1 cellular context compared by ENCODE assay signal in the genomic region with DNA sequence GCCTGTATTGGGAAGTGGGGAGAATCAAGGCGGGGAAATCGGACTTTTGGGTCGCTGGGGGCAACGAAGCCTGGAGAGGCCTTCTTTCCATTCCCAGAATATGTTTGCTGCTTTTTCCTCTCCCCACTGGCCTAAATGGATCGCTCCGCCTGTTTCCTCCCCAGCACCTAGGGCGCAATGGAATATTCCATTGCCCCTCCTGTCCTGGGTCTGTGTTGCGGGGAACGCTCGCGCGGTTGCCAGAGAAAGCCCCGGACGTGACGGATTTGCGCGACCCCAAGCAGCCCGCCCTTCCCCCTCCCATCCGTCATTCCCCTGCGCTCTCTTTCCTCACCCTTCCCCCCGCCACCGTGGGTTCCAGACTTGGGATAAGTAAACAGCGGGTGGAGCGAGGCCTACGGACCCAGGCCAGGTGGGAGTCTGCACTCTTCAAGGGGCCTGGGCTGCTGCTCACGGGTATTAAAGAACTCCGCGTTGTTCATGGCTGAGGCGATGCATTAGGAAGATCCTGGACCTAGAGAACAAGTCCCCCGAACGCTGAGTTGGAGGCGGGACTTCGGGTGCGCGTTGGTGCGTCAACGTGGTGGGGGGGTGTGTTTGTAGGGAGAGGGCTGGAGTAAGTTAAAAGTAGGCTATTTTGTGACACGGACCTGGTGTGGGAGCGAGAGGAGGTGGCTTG.
A peak's percentile ranks its signal among the peaks of the same experiment; 100 is the strongest.
TF ChIP-seq lines count a peak whose summit lies in the region.

A gene with protein sequence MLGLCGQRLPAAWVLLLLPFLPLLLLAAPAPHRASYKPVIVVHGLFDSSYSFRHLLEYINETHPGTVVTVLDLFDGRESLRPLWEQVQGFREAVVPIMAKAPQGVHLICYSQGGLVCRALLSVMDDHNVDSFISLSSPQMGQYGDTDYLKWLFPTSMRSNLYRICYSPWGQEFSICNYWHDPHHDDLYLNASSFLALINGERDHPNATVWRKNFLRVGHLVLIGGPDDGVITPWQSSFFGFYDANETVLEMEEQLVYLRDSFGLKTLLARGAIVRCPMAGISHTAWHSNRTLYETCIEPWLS (plus strand): TSS at position 307 of the 679 bp plus-strand sequence. CDS start 454 bp downstream, outside the sequence.

TF ChIP-seq in K562, 482 proteins besides CTCF, POLR2A, EP300 and RAD21 (continued from another document and continues in another):
- TF ChIP-seq ARID3B (CRISPR knock-in tag; IDR thresholded peaks at IDR 0.05; ENCODE audit: borderline replicate concordance) = no peak
- peak; percentile 98 for TF ChIP-seq MTA1 (IDR thresholded peaks at IDR 0.05; ENCODE audit: borderline replicate concordance)
- TF ChIP-seq ZFP1 (CRISPR knock-in tag; IDR thresholded peaks at IDR 0.05) = peak; percentile 7; the same call in 1 of the 2 replicates
- TF ChIP-seq, protein P1, sequence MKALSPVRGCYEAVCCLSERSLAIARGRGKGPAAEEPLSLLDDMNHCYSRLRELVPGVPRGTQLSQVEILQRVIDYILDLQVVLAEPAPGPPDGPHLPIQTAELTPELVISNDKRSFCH (CRISPR knock-in tag; IDR thresholded peaks at IDR 0.05) = no peak
- TF ChIP-seq, protein P1 (tag; IDR thresholded peaks at IDR 0.05) = peak; percentile 38
- TF ChIP-seq ZNF277 (CRISPR knock-in tag; IDR thresholded peaks at IDR 0.05; ENCODE audit: borderline replicate concordance) = no peak
- TF ChIP-seq, protein P2, sequence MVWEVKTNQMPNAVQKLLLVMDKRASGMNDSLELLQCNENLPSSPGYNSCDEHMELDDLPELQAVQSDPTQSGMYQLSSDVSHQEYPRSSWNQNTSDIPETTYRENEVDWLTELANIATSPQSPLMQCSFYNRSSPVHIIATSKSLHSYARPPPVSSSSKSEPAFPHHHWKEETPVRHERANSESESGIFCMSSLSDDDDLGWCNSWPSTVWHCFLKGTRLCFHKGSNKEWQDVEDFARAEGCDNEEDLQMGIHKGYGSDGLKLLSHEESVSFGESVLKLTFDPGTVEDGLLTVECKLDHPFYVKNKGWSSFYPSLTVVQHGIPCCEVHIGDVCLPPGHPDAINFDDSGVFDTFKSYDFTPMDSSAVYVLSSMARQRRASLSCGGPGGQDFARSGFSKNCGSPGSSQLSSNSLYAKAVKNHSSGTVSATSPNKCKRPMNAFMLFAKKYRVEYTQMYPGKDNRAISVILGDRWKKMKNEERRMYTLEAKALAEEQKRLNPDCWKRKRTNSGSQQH (CRISPR knock-in tag; IDR thresholded peaks at IDR 0.05) = peak; percentile 20; the same call in 1 of the 2 replicates
- TF ChIP-seq NFXL1 (CRISPR knock-in tag; IDR thresholded peaks at IDR 0.05) = no peak
- 0 out of 2 replicates have a peak, but pooled peaks have one; percentile 16 for TF ChIP-seq ZC3H11A (IDR thresholded peaks at IDR 0.05; ENCODE audit: low read depth, low read length)
- no peak for TF ChIP-seq ELF4 (CRISPR knock-in tag; IDR thresholded peaks at IDR 0.05)
- peak; percentile 89 for TF ChIP-seq TOE1 (IDR thresholded peaks at IDR 0.05; ENCODE audit: borderline replicate concordance)
- peak; percentile 88; the same call in 1 of the 2 replicates for TF ChIP-seq TOE1 (CRISPR knock-in tag; IDR thresholded peaks at IDR 0.05; ENCODE audit: borderline replicate concordance, low read depth)
- peak; percentile 63; the same call in 1 of the 2 replicates for TF ChIP-seq BRD4 (IDR thresholded peaks at IDR 0.05)
- no peak for TF ChIP-seq GTF2B (IDR thresholded peaks at IDR 0.05; ENCODE audit: extremely low read depth, insufficient read length)
- TF ChIP-seq ZNF668 (CRISPR knock-in tag; IDR thresholded peaks at IDR 0.05) = no peak
- TF ChIP-seq MEIS2 (IDR thresholded peaks at IDR 0.05; ENCODE audit: partially characterized antibody) = peak; percentile 29
- peak; percentile 18; the same call in 1 of the 2 replicates for TF ChIP-seq ZNF583 (CRISPR knock-in tag; IDR thresholded peaks at IDR 0.05)
- TF ChIP-seq MAFG (tag; conservative IDR thresholded peaks at IDR 0.05) = no peak
- TF ChIP-seq CC2D1A (IDR thresholded peaks at IDR 0.05) = no peak
- TF ChIP-seq OTX1 (CRISPR knock-in tag; IDR thresholded peaks at IDR 0.05) = peak; percentile 15; the same call in 1 of the 2 replicates
- TF ChIP-seq NFE2L1 (tag; IDR thresholded peaks at IDR 0.05; ENCODE audit: borderline replicate concordance, low read depth) = no peak
- TF ChIP-seq MIER1 (IDR thresholded peaks at IDR 0.05; ENCODE audit: low read depth) = 0 out of 2 replicates have a peak, but pooled peaks have one; percentile 19
- peak; percentile 91 for TF ChIP-seq RFX1 (IDR thresholded peaks at IDR 0.05)
- peak; percentile 17 to 47; a peak in 1 of 4 replicates for TF ChIP-seq TBL1XR1 (IDR thresholded peaks at IDR 0.05; ENCODE audit: low read length in 2 of 2)
- peak; percentile 73 for TF ChIP-seq RBM22 (IDR thresholded peaks at IDR 0.05; ENCODE audit: low read depth, low read length, poor library complexity, severe bottlenecking)
- no peak for TF ChIP-seq HMGN3 (IDR thresholded peaks at IDR 0.05; ENCODE audit: borderline replicate concordance, extremely low read depth, insufficient read length, low read depth, low read length)
- TF ChIP-seq ZNF232 (CRISPR knock-in tag; IDR thresholded peaks at IDR 0.05) = no peak
- peak; percentile 83; the same call in 1 of the 2 replicates for TF ChIP-seq ZBTB1 (CRISPR knock-in tag; IDR thresholded peaks at IDR 0.05; ENCODE audit: borderline replicate concordance, low read depth)
- TF ChIP-seq, protein P3, sequence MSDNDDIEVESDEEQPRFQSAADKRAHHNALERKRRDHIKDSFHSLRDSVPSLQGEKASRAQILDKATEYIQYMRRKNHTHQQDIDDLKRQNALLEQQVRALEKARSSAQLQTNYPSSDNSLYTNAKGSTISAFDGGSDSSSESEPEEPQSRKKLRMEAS (CRISPR knock-in tag; IDR thresholded peaks at IDR 0.05) = no peak
- TF ChIP-seq ATF2 (CRISPR knock-in tag; IDR thresholded peaks at IDR 0.05) = no peak
- peak; percentile 58; the same call in 1 of the 2 replicates for TF ChIP-seq TCF7 (IDR thresholded peaks at IDR 0.05; ENCODE audit: borderline replicate concordance)
- TF ChIP-seq BACH1 (tag; IDR thresholded peaks at IDR 0.05) = no peak
- TF ChIP-seq ZNF589 (CRISPR knock-in tag; IDR thresholded peaks at IDR 0.05; ENCODE audit: low read depth) = peak; percentile 83
- TF ChIP-seq E2F5 (CRISPR knock-in tag; IDR thresholded peaks at IDR 0.05) = peak; percentile 63; the same call in 1 of the 2 replicates
- TF ChIP-seq ZEB2 (IDR thresholded peaks at IDR 0.05) = no peak
- peak in 1 of 2 experiments; percentile 31; a peak in 2 of 3 replicates for TF ChIP-seq CBX3 (IDR thresholded peaks at IDR 0.05; ENCODE audit: borderline replicate concordance in 1 of 2, low read length in 2 of 2)
- peak; percentile 16; the same call in 1 of the 2 replicates for TF ChIP-seq ZNF395 (CRISPR knock-in tag; IDR thresholded peaks at IDR 0.05)
- TF ChIP-seq ZNF280B (CRISPR knock-in tag; IDR thresholded peaks at IDR 0.05) = no peak
- TF ChIP-seq, protein P4, sequence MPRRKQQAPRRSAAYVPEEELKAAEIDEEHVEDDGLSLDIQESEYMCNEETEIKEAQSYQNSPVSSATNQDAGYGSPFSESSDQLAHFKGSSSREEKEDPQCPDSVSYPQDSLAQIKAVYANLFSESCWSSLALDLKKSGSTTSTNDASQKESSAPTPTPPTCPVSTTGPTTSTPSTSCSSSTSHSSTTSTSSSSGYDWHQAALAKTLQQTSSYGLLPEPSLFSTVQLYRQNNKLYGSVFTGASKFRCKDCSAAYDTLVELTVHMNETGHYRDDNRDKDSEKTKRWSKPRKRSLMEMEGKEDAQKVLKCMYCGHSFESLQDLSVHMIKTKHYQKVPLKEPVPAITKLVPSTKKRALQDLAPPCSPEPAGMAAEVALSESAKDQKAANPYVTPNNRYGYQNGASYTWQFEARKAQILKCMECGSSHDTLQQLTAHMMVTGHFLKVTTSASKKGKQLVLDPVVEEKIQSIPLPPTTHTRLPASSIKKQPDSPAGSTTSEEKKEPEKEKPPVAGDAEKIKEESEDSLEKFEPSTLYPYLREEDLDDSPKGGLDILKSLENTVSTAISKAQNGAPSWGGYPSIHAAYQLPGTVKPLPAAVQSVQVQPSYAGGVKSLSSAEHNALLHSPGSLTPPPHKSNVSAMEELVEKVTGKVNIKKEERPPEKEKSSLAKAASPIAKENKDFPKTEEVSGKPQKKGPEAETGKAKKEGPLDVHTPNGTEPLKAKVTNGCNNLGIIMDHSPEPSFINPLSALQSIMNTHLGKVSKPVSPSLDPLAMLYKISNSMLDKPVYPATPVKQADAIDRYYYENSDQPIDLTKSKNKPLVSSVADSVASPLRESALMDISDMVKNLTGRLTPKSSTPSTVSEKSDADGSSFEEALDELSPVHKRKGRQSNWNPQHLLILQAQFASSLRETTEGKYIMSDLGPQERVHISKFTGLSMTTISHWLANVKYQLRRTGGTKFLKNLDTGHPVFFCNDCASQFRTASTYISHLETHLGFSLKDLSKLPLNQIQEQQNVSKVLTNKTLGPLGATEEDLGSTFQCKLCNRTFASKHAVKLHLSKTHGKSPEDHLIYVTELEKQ (CRISPR knock-in tag; IDR thresholded peaks at IDR 0.05) = no peak
- TF ChIP-seq THRAP3 (IDR thresholded peaks at IDR 0.05; ENCODE audit: borderline replicate concordance) = no peak
- TF ChIP-seq ZNF780A (CRISPR knock-in tag; IDR thresholded peaks at IDR 0.05) = no peak
- TF ChIP-seq, protein P5, sequence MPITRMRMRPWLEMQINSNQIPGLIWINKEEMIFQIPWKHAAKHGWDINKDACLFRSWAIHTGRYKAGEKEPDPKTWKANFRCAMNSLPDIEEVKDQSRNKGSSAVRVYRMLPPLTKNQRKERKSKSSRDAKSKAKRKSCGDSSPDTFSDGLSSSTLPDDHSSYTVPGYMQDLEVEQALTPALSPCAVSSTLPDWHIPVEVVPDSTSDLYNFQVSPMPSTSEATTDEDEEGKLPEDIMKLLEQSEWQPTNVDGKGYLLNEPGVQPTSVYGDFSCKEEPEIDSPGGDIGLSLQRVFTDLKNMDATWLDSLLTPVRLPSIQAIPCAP (CRISPR knock-in tag; IDR thresholded peaks at IDR 0.05; ENCODE audit: borderline replicate concordance) = no peak
